In the genomic region with DNA sequence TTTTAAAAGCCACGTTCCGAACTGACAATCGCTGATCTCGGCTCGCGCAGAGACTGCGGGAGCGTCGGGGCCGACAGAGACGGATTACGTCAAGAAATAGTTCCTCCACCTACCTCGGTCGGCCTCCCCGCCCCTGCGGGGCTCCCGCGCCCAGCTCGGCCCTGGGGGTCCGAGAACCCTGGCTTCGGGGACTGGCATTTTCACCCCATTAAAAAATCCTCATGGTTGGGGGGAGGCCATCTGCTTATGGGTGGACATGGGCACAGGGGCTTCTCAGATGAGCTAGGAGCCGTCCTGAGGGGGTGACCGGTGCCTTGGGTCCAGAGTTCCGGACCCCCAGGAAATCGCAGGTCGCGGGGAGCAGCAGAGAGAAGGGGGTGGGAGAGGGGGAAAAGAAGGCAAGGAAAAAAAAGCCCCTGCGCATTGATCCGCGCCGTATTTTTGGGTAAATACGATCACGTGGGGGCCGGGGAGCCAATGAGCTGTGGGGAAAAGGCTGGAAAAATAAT, we compare ENCODE assay signal across 8 cellular contexts. TPM values are rescaled to one million over a fixed set of nuclear protein-coding genes. Genes with fewer than 3 reads are reported as not detected.
DNase-seq lines count a peak whose midpoint lies in the region; ATAC-seq and TF ChIP-seq lines count a peak whose summit lies in the region.

No MANE protein-coding gene starts in this region.

- H3K36me3 ChIP-seq in GM23248 (ENCODE audit: low read depth) = no peaks in the 10 kb centered on the region
- no peaks in the 10 kb centered on the region for H3K36me3 ChIP-seq in SJCRH30
- no peaks in the 10 kb centered on the region for H3K36me3 ChIP-seq in hepatocyte (replicated peaks; ENCODE audit: insufficient read depth, low read depth)
- no peaks in the 10 kb centered on the region for H3K36me3 ChIP-seq in vagina

- in situ Hi-C loops in GM23248 (cut with MboI) = no loop called here

- H3K27ac ChIP-seq in GM23248 = peak overlapping the region; percentile 58
- peak overlapping the region; percentile 62 for H3K27ac ChIP-seq in SJCRH30
- H3K27ac ChIP-seq in hepatocyte = no peak overlapping the region
- H3K27ac ChIP-seq in vagina = no peak overlapping the region

- H3F3A ChIP-seq in GM23248 (ENCODE audit: insufficient read depth) = no peaks in the 10 kb centered on the region

- H3K9me2 ChIP-seq in GM23248 (ENCODE audit: insufficient read depth) = no peaks in the 10 kb centered on the region
- no peaks in the 10 kb centered on the region for H3K9me2 ChIP-seq in hepatocyte (replicated peaks; ENCODE audit: insufficient read depth)

- 1 to 2% methylated on average over 31 to 34 of the region's 34 CpGs for WGBS in GM23248 (ENCODE audit: low coverage in 1 of 2, low lambda C conversion rate in 2 of 2, missing lambda C conversion rate in 2 of 2), 2 experiments
- 8% methylated on average over 32 of the region's 34 CpGs for WGBS in hepatocyte (ENCODE audit: low lambda C conversion rate, missing lambda C conversion rate)

- H3K27me3 ChIP-seq in GM23248 (replicated peaks; ENCODE audit: insufficient read depth) (peaks cover 5% of the 10 kb centered on the region), SJCRH30 (no peaks in the 10 kb centered on the region), hepatocyte (peaks cover 98% of the 10 kb centered on the region), vagina (peaks cover 43% of the 10 kb centered on the region)

- H3K4me2 ChIP-seq in GM23248 (ENCODE audit: unreplicated experiment) = peak overlapping the region; percentile 98
- peak overlapping the region; percentile 90 for H3K4me2 ChIP-seq in hepatocyte

- DNase-seq in A172 (ENCODE audit: low spot score) = peak; percentile 61
- peak; percentile 93 for DNase-seq in GM23248
- peak; percentile 75 to 79 for DNase-seq in SJCRH30
- DNase-seq in hepatocyte (ENCODE audit: low spot score) = no peak
- no peak for DNase-seq in vagina (ENCODE audit: extremely low spot score in 2 of 2)

- TF ChIP-seq POLR2A in vagina (IDR thresholded peaks at IDR 0.05) = no peak

- H2AFZ ChIP-seq in GM23248 = peak overlapping the region; percentile 100
- peak overlapping the region; percentile 42 for H2AFZ ChIP-seq in hepatocyte

- H3K4me3 ChIP-seq in GM23248 (peak overlapping the region; percentile 96), SJCRH30 (peak overlapping the region; percentile 73), hepatocyte (no peak overlapping the region), vagina (peak overlapping the region; percentile 25 to 31)

- ATAC-seq in HG02588 (IDR thresholded peaks at IDR 0.05; ENCODE audit: unreplicated experiment) (no peak), HG03469 (IDR thresholded peaks at IDR 0.05; ENCODE audit: unreplicated experiment) (no peak), GM19463 (IDR thresholded peaks at IDR 0.05; ENCODE audit: unreplicated experiment) (no peak)

- H4K20me1 ChIP-seq in GM23248 (ENCODE audit: insufficient read depth) (no peaks in the 10 kb centered on the region), hepatocyte (ENCODE audit: insufficient read depth, poor library complexity, severe bottlenecking) (no peaks in the 10 kb centered on the region)

- H3K9me3 ChIP-seq in GM23248 (ENCODE audit: low read depth) (no peaks in the 10 kb centered on the region), SJCRH30 (replicated peaks) (no peaks in the 10 kb centered on the region), hepatocyte (ENCODE audit: low read depth) (no peaks in the 10 kb centered on the region), vagina (no peaks in the 10 kb centered on the region)

- TF ChIP-seq CTCF in hepatocyte (IDR thresholded peaks at IDR 0.05; ENCODE audit: poor library complexity) (no peak), vagina (IDR thresholded peaks at IDR 0.05) (no peak)

- H3K79me2 ChIP-seq in GM23248 (ENCODE audit: insufficient read depth) (peaks cover 9% of the 10 kb centered on the region; the same call in 1 of the 2 replicates), hepatocyte (no peaks in the 10 kb centered on the region)

- intact Hi-C loops in vagina (cut with DNase I) = no loop called here

- H3K9ac ChIP-seq in GM23248 = peak overlapping the region; percentile 98

- H3K4me1 ChIP-seq in GM23248 (ENCODE audit: insufficient read depth) (peaks cover 3% of the 10 kb centered on the region; the same call in 1 of the 2 replicates), SJCRH30 (no peaks in the 10 kb centered on the region), hepatocyte (ENCODE audit: insufficient read depth) (peaks cover 23% of the 10 kb centered on the region), vagina (peaks cover 32% of the 10 kb centered on the region)

RNA-seq across cellular contexts. Expression of a gene that starts 0.3 kb away (rescaled TPM):
- total RNA-seq in A172 (2014; rRNA removed; shearing (Covaris generic)) = 6.3 and 11.0 TPM in 2 replicates
- 2.5 and 3.7 TPM in 2 replicates for total RNA-seq in GM23248 (2014; rRNA removed; shearing (Covaris generic))
- polyA plus RNA-seq in GM23248 (2016; fragmentation: Nextera tagmentation; extraction: Ambion mirVana) = 5.5 and 6.0 TPM in 2 replicates
- 5.6 and 7.1 TPM in 2 replicates for total RNA-seq in SJCRH30 (2014; rRNA removed; shearing (Covaris generic))
- 0.10 and 0.60 TPM in 2 replicates for total RNA-seq in hepatocyte
- polyA plus RNA-seq in hepatocyte = 2.7 and 4.1 TPM in 2 replicates
- total RNA-seq in vagina = not detected

RNA-seq across cellular contexts. Expression of a gene that starts 9.1 kb away (rescaled TPM):
- total RNA-seq in A172 (2014; rRNA removed; shearing (Covaris generic)) = not detected in 2 replicates
- 3.8 and 11.3 TPM in 2 replicates for total RNA-seq in GM23248 (2014; rRNA removed; shearing (Covaris generic))
- polyA plus RNA-seq in GM23248 (2016; fragmentation: Nextera tagmentation; extraction: Ambion mirVana) = 16.7 and 20.8 TPM in 2 replicates
- 0.05 TPM in 1 of 2 replicates, not detected in the other for total RNA-seq in SJCRH30 (2014; rRNA removed; shearing (Covaris generic))
- 1.6 and 2.0 TPM in 2 replicates for total RNA-seq in hepatocyte
- polyA plus RNA-seq in hepatocyte = 6.4 and 8.5 TPM in 2 replicates
- total RNA-seq in vagina = not detected

RNA-seq across cellular contexts. Expression of a gene that starts 14.7 kb away (rescaled TPM):
- 4.4 and 4.9 TPM in 2 replicates for total RNA-seq in A172 (2014; rRNA removed; shearing (Covaris generic))
- total RNA-seq in GM23248 (2014; rRNA removed; shearing (Covaris generic)) = not detected in 2 replicates
- polyA plus RNA-seq in GM23248 (2016; fragmentation: Nextera tagmentation; extraction: Ambion mirVana) (not detected in 2 replicates), hepatocyte (1.6 and 1.7 TPM in 2 replicates)
- total RNA-seq in SJCRH30 (2014; rRNA removed; shearing (Covaris generic)) = 0.51 and 0.71 TPM in 2 replicates
- total RNA-seq in hepatocyte (0.23 and 0.60 TPM in 2 replicates), vagina (not detected)

RNA-seq across cellular contexts. Expression of a gene that starts 24.9 kb away (rescaled TPM):
- total RNA-seq in A172 (2014; rRNA removed; shearing (Covaris generic)) = 8.4 and 9.8 TPM in 2 replicates
- not detected in 2 replicates for total RNA-seq in GM23248 (2014; rRNA removed; shearing (Covaris generic))
- polyA plus RNA-seq in GM23248 (2016; fragmentation: Nextera tagmentation; extraction: Ambion mirVana) (not detected in 2 replicates), hepatocyte (0.82 TPM in 1 of 2 replicates, not detected in the other)
- 1.0 and 1.5 TPM in 2 replicates for total RNA-seq in SJCRH30 (2014; rRNA removed; shearing (Covaris generic))
- total RNA-seq in hepatocyte (0.32 and 0.90 TPM in 2 replicates), vagina (not detected)

RNA-seq across cellular contexts. Expression of a gene that starts 26.7 kb away (rescaled TPM):
- 1.0 and 2.3 TPM in 2 replicates for total RNA-seq in A172 (2014; rRNA removed; shearing (Covaris generic))
- total RNA-seq in GM23248 (2014; rRNA removed; shearing (Covaris generic)) = not detected in 2 replicates
- not detected in 2 replicates for polyA plus RNA-seq in GM23248 (2016; fragmentation: Nextera tagmentation; extraction: Ambion mirVana)
- 1.1 and 1.2 TPM in 2 replicates for total RNA-seq in SJCRH30 (2014; rRNA removed; shearing (Covaris generic))
- 0.63 and 1.5 TPM in 2 replicates for total RNA-seq in hepatocyte
- polyA plus RNA-seq in hepatocyte = 1.3 and 1.4 TPM in 2 replicates
- total RNA-seq in vagina = not detected

Comparison
In these comparisons a context has a peak if more than half of its experiments do, and no peak if none do; other contexts are left out.
1. DNase-seq: peak in A172 (single experiment), GM23248 (single experiment) and SJCRH30 (2 of 2); none in hepatocyte (single experiment) and vagina (0 of 2).
2. H3K27ac ChIP-seq: peak in GM23248 (single experiment) and SJCRH30 (single experiment); none in hepatocyte (single experiment) and vagina (single experiment).